15 cellular contexts compared by ENCODE assay signal in the genomic region with DNA sequence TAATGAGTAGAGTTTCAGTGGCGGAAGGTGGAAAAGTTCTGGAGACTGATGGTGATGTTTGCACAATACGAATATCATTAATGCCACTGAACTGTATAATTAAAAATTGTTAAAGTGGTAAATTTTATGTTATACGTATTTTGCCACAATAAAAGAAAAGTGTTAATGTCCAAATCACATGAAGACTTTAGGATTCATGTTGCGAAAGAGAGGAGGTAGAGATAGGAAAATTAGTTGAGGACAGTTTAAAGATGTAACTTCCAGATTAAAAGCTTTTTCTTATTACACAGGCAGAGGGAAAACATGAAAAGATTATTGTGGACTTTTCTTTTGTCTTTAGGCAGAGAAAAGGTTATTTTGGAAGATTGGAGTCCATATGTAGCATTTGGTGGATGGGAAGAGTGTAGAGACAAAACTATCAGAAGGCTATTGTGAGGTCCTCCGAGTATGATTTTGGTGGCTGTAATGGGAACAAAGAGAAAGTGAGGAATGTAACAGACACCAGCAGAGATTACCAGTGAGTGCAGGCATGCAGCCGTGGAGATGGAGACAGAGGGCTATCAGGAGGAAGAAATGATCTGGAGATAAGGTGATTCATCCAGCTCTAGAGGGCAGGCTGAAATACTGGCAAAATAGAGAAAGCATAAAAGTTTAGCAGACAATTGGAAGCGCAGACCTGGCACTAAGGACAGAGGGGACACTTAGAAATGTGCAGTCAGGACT. TPM values are rescaled to one million over a fixed set of nuclear protein-coding genes. Genes with fewer than 3 reads are reported as not detected.
DNase-seq lines count a peak whose midpoint lies in the region; ATAC-seq and TF ChIP-seq lines count a peak whose summit lies in the region.
"Had no signal": no experiment of that assay in that cellular context is flagged by ENCODE, and none has a peak within 500 bp of the region (broad histone marks: within the 10 kb centered on the region; RNA-seq: fewer than 3 reads in every experiment).

No MANE protein-coding gene starts in this region.

- ATAC-seq in activated T-helper 17 cell treated with anti-CD3 and anti-CD28 coated beads, Interleukin-2, amount 50 U/mL, for 72 hours (replicated peaks), result no peak
- ATAC-seq: A549, foreskin keratinocyte, left colon had no signal

- TF ChIP-seq CTCF in nephron progenitor cell (IDR thresholded peaks at IDR 0.05), result no peak

- H3K4me3 Mint-ChIP-seq in activated naive CD4-positive, alpha-beta T cell treated with anti-CD3 and anti-CD28 coated beads for 36 hours, result no peak overlapping the region
- H3K4me3 Mint-ChIP-seq in activated T-helper 17 cell treated with anti-CD3 and anti-CD28 coated beads, Interleukin-2, amount 50 U/mL, for 72 hours, result no peak overlapping the region
- no peak overlapping the region for H3K4me3 Mint-ChIP-seq in nephron progenitor cell

- no peaks in the 10 kb centered on the region for H3K9me3 Mint-ChIP-seq in activated naive CD4-positive, alpha-beta T cell treated with anti-CD3 and anti-CD28 coated beads for 36 hours
- H3K9me3 Mint-ChIP-seq in activated T-helper 17 cell treated with anti-CD3 and anti-CD28 coated beads, Interleukin-2, amount 50 U/mL, for 72 hours, result no peaks in the 10 kb centered on the region
- H3K9me3 Mint-ChIP-seq in nephron progenitor cell, result no peaks in the 10 kb centered on the region

- intact Hi-C loops in activated naive CD4-positive, alpha-beta T cell treated with anti-CD3 and anti-CD28 coated beads for 36 hours (cut with micrococcal nuclease), result no loop called here

- peaks cover 12% of the 10 kb centered on the region for H3K36me3 Mint-ChIP-seq in activated naive CD4-positive, alpha-beta T cell treated with anti-CD3 and anti-CD28 coated beads for 36 hours (ENCODE audit: low read depth)
- H3K36me3 Mint-ChIP-seq in activated T-helper 17 cell treated with anti-CD3 and anti-CD28 coated beads, Interleukin-2, amount 50 U/mL, for 72 hours (ENCODE audit: low read depth), result peaks cover 47% of the 10 kb centered on the region
- peaks cover 34% of the 10 kb centered on the region for H3K36me3 Mint-ChIP-seq in nephron progenitor cell (ENCODE audit: low read depth)

- no peaks in the 10 kb centered on the region for H3K4me1 Mint-ChIP-seq in activated naive CD4-positive, alpha-beta T cell treated with anti-CD3 and anti-CD28 coated beads for 36 hours (ENCODE audit: low read depth)
- H3K4me1 Mint-ChIP-seq in activated T-helper 17 cell treated with anti-CD3 and anti-CD28 coated beads, Interleukin-2, amount 50 U/mL, for 72 hours, result peaks cover 8% of the 10 kb centered on the region
- H3K4me1 Mint-ChIP-seq in nephron progenitor cell, result peaks cover 11% of the 10 kb centered on the region

- CTCF ChIA-PET in activated naive CD4-positive, alpha-beta T cell treated with anti-CD3 and anti-CD28 coated beads for 36 hours (lab: Charles Lee), result interaction anchor here (0.7 kb wide), 1 partner anchor 14 kb away, joined by 3 read pairs; no protein-coding TSS in a partner anchor

- DNase-seq in activated naive CD4-positive, alpha-beta T cell treated with anti-CD3 and anti-CD28 coated beads for 36 hours, result no peak
- no peak for DNase-seq in activated naive CD4-positive, alpha-beta T cell treated with anti-CD3 and anti-CD28 coated beads, Interleukin-2, amount 50 U/mL, for 16 hours
- no peak for DNase-seq in nephron progenitor cell
- DNase-seq in stimulated activated CD4-positive, alpha-beta T cell treated with anti-CD3 and anti-CD28 coated beads, Interleukin-15, amount 100 ng/mL, for 24 hours, result no peak
- DNase-seq in dedifferentiated amniotic fluid mesenchymal stem cell (ENCODE audit: extremely low spot score), result no peak
- DNase-seq: activated CD4-positive, alpha-beta T cell treated with anti-CD3 and anti-CD28 coated beads for 4 hours; COR-L47; foreskin keratinocyte; left colon; NCI-H2029 treated with DMSO at 0.1 percent for 48 hours; NCI-H510A treated with DMSO at 0.1 percent for 48 hours; SIG-M5 had no signal

- no peaks in the 10 kb centered on the region for H3K27me3 Mint-ChIP-seq in activated naive CD4-positive, alpha-beta T cell treated with anti-CD3 and anti-CD28 coated beads for 36 hours (ENCODE audit: low read depth)
- no peaks in the 10 kb centered on the region for H3K27me3 Mint-ChIP-seq in activated T-helper 17 cell treated with anti-CD3 and anti-CD28 coated beads, Interleukin-2, amount 50 U/mL, for 72 hours
- H3K27me3 Mint-ChIP-seq in nephron progenitor cell (ENCODE audit: low read depth, poor library complexity), result peaks cover 3% of the 10 kb centered on the region

- peak overlapping the region; percentile 1 for H3K27ac Mint-ChIP-seq in activated naive CD4-positive, alpha-beta T cell treated with anti-CD3 and anti-CD28 coated beads for 36 hours
- H3K27ac Mint-ChIP-seq in activated T-helper 17 cell treated with anti-CD3 and anti-CD28 coated beads, Interleukin-2, amount 50 U/mL, for 72 hours, result peak overlapping the region; percentile 73
- peak overlapping the region; percentile 37 for H3K27ac Mint-ChIP-seq in nephron progenitor cell

RNA-seq across cellular contexts. Expression of gene VPS26B, which starts 12.5 kb away (rescaled TPM):
- 10 to 100 TPM; 39.8 to 42.3 TPM for total RNA-seq in activated naive CD4-positive, alpha-beta T cell treated with anti-CD3 and anti-CD28 coated beads for 36 hours
- 10 to 100 TPM; 36.6 to 40.7 TPM for total RNA-seq in activated T-helper 17 cell treated with anti-CD3 and anti-CD28 coated beads, Interleukin-2, amount 50 U/mL, for 72 hours

RNA-seq across cellular contexts. Expression of gene NCAPD3, which starts 13.2 kb away (rescaled TPM):
- total RNA-seq in activated naive CD4-positive, alpha-beta T cell treated with anti-CD3 and anti-CD28 coated beads for 36 hours, result 100 to 1,000 TPM; 126 TPM
- 100 to 1,000 TPM in 1 of 2 donors, 10 to 100 TPM in 1; 77.5 to 103 TPM for total RNA-seq in activated T-helper 17 cell treated with anti-CD3 and anti-CD28 coated beads, Interleukin-2, amount 50 U/mL, for 72 hours

RNA-seq across cellular contexts. Expression of gene THYN1, which starts 16.2 kb away (rescaled TPM):
- 10 to 100 TPM; 85.6 to 92.6 TPM for total RNA-seq in activated naive CD4-positive, alpha-beta T cell treated with anti-CD3 and anti-CD28 coated beads for 36 hours
- total RNA-seq in activated T-helper 17 cell treated with anti-CD3 and anti-CD28 coated beads, Interleukin-2, amount 50 U/mL, for 72 hours, result 10 to 100 TPM; 72.7 to 81.0 TPM

RNA-seq across cellular contexts. Expression of gene ACAD8, which starts 16.4 kb away (rescaled TPM):
- total RNA-seq in activated naive CD4-positive, alpha-beta T cell treated with anti-CD3 and anti-CD28 coated beads for 36 hours, result 10 to 100 TPM; 14.8 to 17.6 TPM
- total RNA-seq in activated T-helper 17 cell treated with anti-CD3 and anti-CD28 coated beads, Interleukin-2, amount 50 U/mL, for 72 hours, result 10 to 100 TPM; 22.8 to 23.7 TPM

RNA-seq across cellular contexts. Expression of gene GLB1L3, which starts 39.2 kb away (rescaled TPM):
- 10 to 100 TPM; 11.8 to 13.2 TPM for total RNA-seq in activated naive CD4-positive, alpha-beta T cell treated with anti-CD3 and anti-CD28 coated beads for 36 hours
- 10 to 100 TPM; 10.9 to 15.7 TPM for total RNA-seq in activated T-helper 17 cell treated with anti-CD3 and anti-CD28 coated beads, Interleukin-2, amount 50 U/mL, for 72 hours
- total RNA-seq: left colon, renal cortical epithelial cell had no signal

Comparison
In these comparisons a context has a peak if more than half of its experiments do, and no peak if none do; other contexts are left out.
1. H3K27ac Mint-ChIP-seq: peak in every context shown above with its lines; median percentile 73 in activated T-helper 17 cell treated with anti-CD3 and anti-CD28 coated beads, Interleukin-2, amount 50 U/mL, for 72 hours; 37 in nephron progenitor cell; 1 in activated naive CD4-positive, alpha-beta T cell treated with anti-CD3 and anti-CD28 coated beads for 36 hours.